In genomic region chr3:142226474-142226873, GRCh38 we compare ENCODE assay signal across 1 cellular context.
TF ChIP-seq lines count a peak whose summit lies in the region.

No MANE protein-coding gene starts in this region.

TF ChIP-seq in H1, 55 proteins besides CTCF, POLR2A, EP300 and RAD21:
- TF ChIP-seq CBX5 (IDR thresholded peaks at IDR 0.05; ENCODE audit: low read depth, low read length) (no peak), POU5F1 (IDR thresholded peaks at IDR 0.05; ENCODE audit: low read depth, low read length) (no peak), SUZ12 (IDR thresholded peaks at IDR 0.05; ENCODE audit: low read length) (no peak), YY1 (IDR thresholded peaks at IDR 0.05; ENCODE audit: low read depth, low read length) (no peak)
